ENCODE assay signal across 26 cellular contexts in genomic region chr11:65242389-65242788, GRCh38. TPM values are rescaled to one million over a fixed set of nuclear protein-coding genes. Genes with fewer than 3 reads are reported as not detected.
DNase-seq lines count a peak whose midpoint lies in the region; ATAC-seq, FAIRE-seq and TF ChIP-seq lines count a peak whose summit lies in the region.
"Had no signal": no experiment of that assay in that cellular context is flagged by ENCODE, and none has a peak within 500 bp of the region (broad histone marks: within the 10 kb centered on the region; RNA-seq: fewer than 3 reads in every experiment).

No MANE protein-coding gene starts in this region.

- H3K4me2 ChIP-seq in BLaER1, result no peak overlapping the region
- H3K4me2 ChIP-seq: BLaER1 treated with 17β-estradiol and CSF1 and Interleukin-3, amounts not matched to agents 10 nM and 100 nM had no signal

- peak overlapping the region; percentile 38 for H3K4me3 Mint-ChIP-seq in endothelial cell (ENCODE audit: unreplicated experiment)
- H3K4me3 Mint-ChIP-seq: B cell; CD14-positive monocyte; CD4-positive, alpha-beta T cell; CD8-positive, alpha-beta memory T cell; HFFc6 had no signal

- H3K9me3 ChIP-seq in BLaER1, result peaks cover 16% of the 10 kb centered on the region
- no peaks in the 10 kb centered on the region for H3K9me3 ChIP-seq in HEK293 (ENCODE audit: control insufficient read depth, insufficient read depth, low read depth, low read length)
- H3K9me3 ChIP-seq in WERI-Rb-1 (ENCODE audit: severe bottlenecking), result no peaks in the 10 kb centered on the region
- no peaks in the 10 kb centered on the region for H3K9me3 ChIP-seq in pancreas

- H3K27me3 Mint-ChIP-seq in endothelial cell (ENCODE audit: unreplicated experiment), result peaks cover 1% of the 10 kb centered on the region
- H3K27me3 Mint-ChIP-seq: B cell; CD4-positive, alpha-beta T cell; CD8-positive, alpha-beta memory T cell had no signal

- H3K4me3 ChIP-seq in BLaER1 (0 out of 2 replicates have a peak overlapping the region, but pooled peaks have one; percentile 2), HEK293 (ENCODE audit: low read depth, low read length) (no peak overlapping the region), WERI-Rb-1 (ENCODE audit: low read depth, low read length) (no peak overlapping the region), pancreas (no peak overlapping the region)
- H3K4me3 ChIP-seq: GM12878, GM23248 had no signal

- no peaks in the 10 kb centered on the region for H4K20me1 ChIP-seq in BLaER1
- H4K20me1 ChIP-seq: BLaER1 treated with 17β-estradiol and CSF1 and Interleukin-3, amounts not matched to agents 10 nM and 100 nM had no signal

- H3K27me3 ChIP-seq in BLaER1 (no peaks in the 10 kb centered on the region), WERI-Rb-1 (ENCODE audit: insufficient read depth, low read depth, severe bottlenecking) (no peaks in the 10 kb centered on the region), pancreas (no peaks in the 10 kb centered on the region)
- H3K27me3 ChIP-seq: BLaER1 treated with 17β-estradiol and CSF1 and Interleukin-3, amounts not matched to agents 10 nM and 100 nM had no signal

- H3K4me1 ChIP-seq in BLaER1 (no peaks in the 10 kb centered on the region), HEK293 (ENCODE audit: control insufficient read depth, insufficient read depth, low read length) (no peaks in the 10 kb centered on the region), pancreas (no peaks in the 10 kb centered on the region)
- H3K4me1 ChIP-seq: BLaER1 treated with 17β-estradiol and CSF1 and Interleukin-3, amounts not matched to agents 10 nM and 100 nM had no signal

- no peak overlapping the region for H3K27ac Mint-ChIP-seq in endothelial cell (ENCODE audit: unreplicated experiment)
- H3K27ac Mint-ChIP-seq: B cell; CD14-positive monocyte; CD4-positive, alpha-beta T cell; CD8-positive, alpha-beta memory T cell; HFFc6 had no signal

- H3K36me3 Mint-ChIP-seq in endothelial cell (ENCODE audit: low read depth, unreplicated experiment), result peaks cover 4% of the 10 kb centered on the region
- H3K36me3 Mint-ChIP-seq: CD8-positive, alpha-beta memory T cell had no signal

- ATAC-seq in HG02763 (IDR thresholded peaks at IDR 0.05; ENCODE audit: unreplicated experiment) (no peak), pancreas (no peak)
- ATAC-seq: GM12878, HCT116 had no signal

- POLR2A ChIA-PET in HEK293 (lab: Yijun Ruan, JAX), result interaction anchor here (2.2 kb wide), 1 partner anchor 19 kb away, joined by 8 read pairs; the partner anchor contains the start of gene POLA2

- DNase-seq in WERI-Rb-1, result no peak
- DNase-seq in endothelial cell (ENCODE audit: low spot score), result no peak
- no peak for DNase-seq in NCI-H524 treated with DMSO at 0.1 percent for 48 hours (lab: John Stamatoyannopoulos, UW)
- DNase-seq in COLO668 (lab: John Stamatoyannopoulos, UW; ENCODE audit: unreplicated experiment), result no peak
- DNase-seq in pancreas, result no peak
- DNase-seq: Calu3; CD4-positive, alpha-beta T cell; CD8-positive, alpha-beta memory T cell; COR-L47; DMS79; EL; GDM1; GM23248; H7; HFFc6 had no signal

- H3K9me3 Mint-ChIP-seq in endothelial cell (ENCODE audit: unreplicated experiment), result no peaks in the 10 kb centered on the region
- H3K9me3 Mint-ChIP-seq: CD4-positive, alpha-beta T cell; CD8-positive, alpha-beta memory T cell; HFFc6 had no signal

- FAIRE-seq in pancreas (lab: Jason Lieb, UNC), result no peak
- FAIRE-seq: A204.1, GM12878, GM19239, H1 had no signal

- no peak overlapping the region for H3K9ac ChIP-seq in BLaER1
- H3K9ac ChIP-seq: BLaER1 treated with 17β-estradiol and CSF1 and Interleukin-3, amounts not matched to agents 10 nM and 100 nM; GM23248 had no signal

- H3K27ac ChIP-seq in BLaER1, result no peak overlapping the region
- H3K27ac ChIP-seq in HEK293 (ENCODE audit: extremely low read depth, low read depth, low read length), result no peak overlapping the region
- peak overlapping the region; percentile 34 for H3K27ac ChIP-seq in WERI-Rb-1
- no peak overlapping the region for H3K27ac ChIP-seq in pancreas
- H3K27ac ChIP-seq: BLaER1 treated with 17β-estradiol and CSF1 and Interleukin-3, amounts not matched to agents 10 nM and 100 nM; GM23248 had no signal

- 0 out of 2 replicates have a peak, but pooled peaks cover 10% of the 10 kb centered on the region for H3K36me3 ChIP-seq in BLaER1
- no peaks in the 10 kb centered on the region for H3K36me3 ChIP-seq in HEK293 (ENCODE audit: control insufficient read depth in 2 of 2, insufficient read depth in 1 of 2, low read length in 2 of 2)
- H3K36me3 ChIP-seq in WERI-Rb-1, result peaks cover 3% of the 10 kb centered on the region; the same call in 1 of the 2 replicates
- no peaks in the 10 kb centered on the region for H3K36me3 ChIP-seq in pancreas

- WGBS in pancreas, 2 donors, result 85 to 89% methylated on average over 6 of the region's 6 CpGs

- TF ChIP-seq CTCF in HEK293 (tag by site-specific recombination; IDR thresholded peaks at IDR 0.05) (no peak), WERI-Rb-1 (IDR thresholded peaks at IDR 0.05; ENCODE audit: low read depth, low read length) (no peak), endothelial cell (IDR thresholded peaks at IDR 0.05; ENCODE audit: unreplicated experiment) (no peak), pancreas (IDR thresholded peaks at IDR 0.05) (no peak)

- H3K4me1 Mint-ChIP-seq in endothelial cell (ENCODE audit: unreplicated experiment), result no peaks in the 10 kb centered on the region
- H3K4me1 Mint-ChIP-seq: B cell; CD14-positive monocyte; CD8-positive, alpha-beta memory T cell had no signal

- intact Hi-C loops in pancreas (cut with DNase I), result no loop called here

- CTCF ChIA-PET in HEK293 (lab: Yijun Ruan, JAX), result interaction anchor here (0.6 kb wide), 1 partner anchor 33 kb away, joined by 4 read pairs; no protein-coding TSS in a partner anchor

TF ChIP-seq in HEK293, 187 proteins besides CTCF, POLR2A, EP300 and RAD21:
- no peak for TF ChIP-seq ZNF302 (tag by site-specific recombination; IDR thresholded peaks at IDR 0.05; ENCODE audit: low read depth)
- TF ChIP-seq ATF2 (tag by site-specific recombination; IDR thresholded peaks at IDR 0.05; ENCODE audit: low read depth), result no peak
- TF ChIP-seq SETDB1 (IDR thresholded peaks at IDR 0.05; ENCODE audit: insufficient read length, low read length), result peak; percentile 16
- no peak for TF ChIP-seq HOXC10 (CRISPR knock-in tag; IDR thresholded peaks at IDR 0.05)
- no peak for TF ChIP-seq ZBTB17 (tag by site-specific recombination; IDR thresholded peaks at IDR 0.05)

RNA-seq across cellular contexts. Expression of gene POLA2, which starts 19.4 kb away (rescaled TPM):
- total RNA-seq in endothelial cell (ENCODE audit: unreplicated experiment) (17.9 TPM), pancreas (1 to 10 TPM; 3.1 to 6.4 (median 4.6) TPM)
- polyA plus RNA-seq in pancreas, result 1 to 10 TPM; 6.8 to 7.5 TPM
